9 cellular contexts compared by ENCODE assay signal in the genomic region with DNA sequence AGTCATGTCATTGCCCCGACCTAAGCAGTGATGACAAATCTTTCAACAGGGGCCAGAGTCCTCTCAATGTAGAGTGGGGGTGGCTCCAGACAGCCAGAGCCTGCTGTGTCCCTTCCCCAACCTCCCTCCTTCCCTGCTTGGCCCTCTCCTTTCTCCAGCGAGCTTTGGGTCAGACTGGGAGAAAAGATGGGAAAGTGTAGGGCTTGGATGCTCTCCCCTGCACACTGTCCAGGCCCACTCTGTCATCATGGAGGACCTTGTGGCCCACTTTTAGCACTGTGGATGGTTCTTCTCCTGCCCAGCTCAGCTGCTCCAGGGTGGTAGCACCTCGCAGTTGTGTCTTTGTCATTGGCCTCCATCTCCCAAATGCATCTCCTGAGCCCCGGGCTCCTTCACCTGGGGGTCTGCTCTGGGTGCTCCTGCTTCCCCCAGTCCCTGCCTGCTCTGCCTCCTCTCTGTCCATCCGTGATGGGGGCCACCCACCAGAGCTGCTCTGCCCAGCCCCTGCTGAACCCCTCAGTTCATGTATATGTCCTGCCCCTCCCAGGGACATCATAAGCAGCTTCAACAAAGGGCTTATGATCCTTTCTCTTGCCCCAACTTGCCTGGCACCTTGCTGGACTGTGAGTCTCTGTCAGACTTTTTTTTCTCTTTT. TPM values are rescaled to one million over a fixed set of nuclear protein-coding genes. Genes with fewer than 3 reads are reported as not detected.
DNase-seq lines count a peak whose midpoint lies in the region; ATAC-seq, FAIRE-seq and TF ChIP-seq lines count a peak whose summit lies in the region.
"Had no signal": no experiment of that assay in that cellular context is flagged by ENCODE, and none has a peak within 500 bp of the region (broad histone marks: within the 10 kb centered on the region; RNA-seq: fewer than 3 reads in every experiment).

No MANE protein-coding gene starts in this region.

- H3K4me3 Mint-ChIP-seq in naive B cell, result peak overlapping the region in 6 of 8 donors; percentile 26 to 84 (median 56)
- H3K4me3 Mint-ChIP-seq in natural killer cell, result no peak overlapping the region

- ATAC-seq in naive B cell (ENCODE audit: low read depth in 2 of 2), result no peak
- no peak for ATAC-seq in left colon
- no peak for ATAC-seq in GM19324 (IDR thresholded peaks at IDR 0.05; ENCODE audit: low FRiP score, unreplicated experiment)
- ATAC-seq in natural killer cell, result no peak

- H3K27me3 Mint-ChIP-seq in naive B cell (peaks cover 3 to 25% (median 5%) of the 10 kb centered on the region in 3 donors), natural killer cell (ENCODE audit: low read depth in 2 of 2) (peaks cover 18 to 25% of the 10 kb centered on the region in 2 donors)

- no peak for TF ChIP-seq EP300 in transverse colon (IDR thresholded peaks at IDR 0.05; ENCODE audit: low read depth)

- H3K4me1 ChIP-seq in esophagus squamous epithelium (peaks cover 13 to 43% (median 41%) of the 10 kb centered on the region in 3 donors), transverse colon (peaks cover 12 to 45% (median 37%) of the 10 kb centered on the region in 4 donors)

- no peak for TF ChIP-seq CTCF in esophagus squamous epithelium (IDR thresholded peaks at IDR 0.05)
- no peak for TF ChIP-seq CTCF in transverse colon (IDR thresholded peaks at IDR 0.05)
- TF ChIP-seq CTCF in natural killer cell (IDR thresholded peaks at IDR 0.05), result no peak

- H3K27ac Mint-ChIP-seq in naive B cell (peak overlapping the region in 5 of 6 donors; percentile 81 to 92 (median 83)), natural killer cell (no peak overlapping the region)

- H3K4me1 Mint-ChIP-seq in naive B cell (peaks cover 15 to 29% (median 18%) of the 10 kb centered on the region in 3 donors), natural killer cell (no peaks in the 10 kb centered on the region)

- intact Hi-C loops in esophagus squamous epithelium (cut with DNase I) (no loop called here), transverse colon (cut with DNase I; ENCODE audit: low total_unique reads) (no loop called here), left colon (cut with DNase I, micrococcal nuclease) (no loop called here), natural killer cell (cut with micrococcal nuclease) (no loop called here)

- FAIRE-seq in RCC 7860 (lab: Jason Lieb, UNC), result no peak

- H3K9me3 ChIP-seq in esophagus squamous epithelium (peaks cover 0 to 7% (median 0%) of the 10 kb centered on the region in 3 donors), transverse colon (peaks cover 0 to 5% of the 10 kb centered on the region in 2 donors)

- H3K27me3 ChIP-seq in esophagus squamous epithelium (no peaks in the 10 kb centered on the region), transverse colon (no peaks in the 10 kb centered on the region)

- peaks cover 3 to 8% (median 5%) of the 10 kb centered on the region in 7 donors for H3K9me3 Mint-ChIP-seq in naive B cell
- no peaks in the 10 kb centered on the region for H3K9me3 Mint-ChIP-seq in natural killer cell

- peak overlapping the region; percentile 88 to 94 (median 90) for H3K27ac ChIP-seq in esophagus squamous epithelium
- H3K27ac ChIP-seq in transverse colon, result peak overlapping the region; percentile 76 to 88 (median 80)

- DNase-seq in RCC 7860 (ENCODE audit: low spot score), result peak; percentile 59
- no peak for DNase-seq in esophagus squamous epithelium (lab: John Stamatoyannopoulos, UW)
- no peak for DNase-seq in naive B cell
- DNase-seq in transverse colon, result no peak
- DNase-seq in left colon, result no peak
- no peak for DNase-seq in HUDEP-2 (lab: John Stamatoyannopoulos, UW; ENCODE audit: unreplicated experiment in 76 of 76)
- DNase-seq in natural killer cell, result no peak
- DNase-seq: activated effector memory CD4-positive, alpha-beta T cell treated with Interleukin-2 at 50 U/mL for 16 hours had no signal

- H3K36me3 ChIP-seq in esophagus squamous epithelium (no peaks in the 10 kb centered on the region), transverse colon (no peaks in the 10 kb centered on the region)

- 41 to 49% methylated on average over 3 to 5 of the region's 5 CpGs for WGBS in esophagus squamous epithelium, 2 donors
- WGBS in transverse colon (ENCODE audit: low coverage in 1 of 2), 2 donors, result 79% methylated on average over 3 to 5 of the region's 5 CpGs

- in situ Hi-C loops in transverse colon (cut with MboI; ENCODE audit: low pct_ligation_motif_present in 1 of 4, low pct_unique_long_range_greater_than_20kb in 1 of 4, low sequenced_read_pairs in 3 of 4), result loop anchor here in 1 of 4 donors (10.0 kb wide), 1 partner anchor 126 kb away; no protein-coding TSS in a partner anchor

- TF ChIP-seq POLR2A in esophagus squamous epithelium (IDR thresholded peaks at IDR 0.05), result no peak
- TF ChIP-seq POLR2A in transverse colon (IDR thresholded peaks at IDR 0.05), result no peak

- H3K36me3 Mint-ChIP-seq in naive B cell, result peaks cover 0 to 7% of the 10 kb centered on the region in 2 donors
- no peaks in the 10 kb centered on the region for H3K36me3 Mint-ChIP-seq in natural killer cell

- peak overlapping the region in 1 of 4 donors; percentile 40 for H3K4me3 ChIP-seq in esophagus squamous epithelium
- H3K4me3 ChIP-seq in transverse colon, result no peak overlapping the region

RNA-seq across cellular contexts. Expression of a gene that starts 37.5 kb away (rescaled TPM):
- total RNA-seq in esophagus squamous epithelium (not detected), transverse colon (not detected), left colon (under 1 TPM; 0.14 to 0.15 TPM), natural killer cell (not detected)
- not detected for polyA plus RNA-seq in naive B cell (ENCODE audit: low read depth in 6 of 6)

Comparison
In these comparisons a context has a peak if more than half of its experiments do, and no peak if none do; other contexts are left out.
1. H3K27ac Mint-ChIP-seq: peak in naive B cell (5 of 6); none in natural killer cell (0 of 2).